28 cellular contexts compared by ENCODE assay signal in the genomic region with DNA sequence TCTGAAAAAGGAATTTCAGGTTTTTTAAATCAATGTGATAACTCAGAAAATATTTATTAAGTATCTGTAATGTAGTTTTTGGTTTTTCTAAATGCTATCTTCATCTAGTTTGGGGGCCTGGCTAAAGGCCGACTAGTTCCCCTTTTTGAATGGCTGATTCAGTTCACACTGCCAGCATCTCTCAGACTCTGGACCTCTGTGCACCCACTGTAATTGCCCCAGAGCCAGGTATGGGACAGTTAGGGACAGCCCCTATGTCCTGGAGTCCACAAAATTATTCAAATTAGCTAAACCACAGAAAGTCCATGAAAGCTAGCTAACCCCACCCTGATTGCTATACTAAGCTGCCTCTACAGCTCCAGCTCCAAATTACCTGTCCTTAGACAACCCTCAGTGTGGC. TPM values are rescaled to one million over a fixed set of nuclear protein-coding genes. Genes with fewer than 3 reads are reported as not detected.
A peak's percentile ranks its signal among the peaks of the same experiment; 100 is the strongest.
DNase-seq lines count a peak whose midpoint lies in the region; ATAC-seq, FAIRE-seq and TF ChIP-seq lines count a peak whose summit lies in the region.
"Had no signal": no experiment of that assay in that cellular context is flagged by ENCODE, and none has a peak within 500 bp of the region (broad histone marks: within the 10 kb centered on the region; RNA-seq: fewer than 3 reads in every experiment).

No MANE protein-coding gene starts in this region.

- CTCF ChIA-PET in GM12878 (lab: Yijun Ruan, JAX), result interaction anchor here (1.5 kb wide), 1 partner anchor 27 kb away, joined by 7 read pairs; no protein-coding TSS in a partner anchor

- H3K9me3 Mint-ChIP-seq in endothelial cell (ENCODE audit: unreplicated experiment), result no peaks in the 10 kb centered on the region

- peak; percentile 45 for ATAC-seq in HG02870 (IDR thresholded peaks at IDR 0.05; ENCODE audit: unreplicated experiment)
- peak; percentile 84 for ATAC-seq in GM12878
- ATAC-seq in GM18502 (IDR thresholded peaks at IDR 0.05; ENCODE audit: poor library complexity, unreplicated experiment), result no peak
- ATAC-seq: K562, Right ventricle myocardium inferior had no signal

- 0% methylated on average over 1 of the region's 1 CpG for WGBS in GM12878 (ENCODE audit: insufficient coverage, insufficient replicate concordance, low lambda C conversion rate, missing lambda C conversion rate)

- FAIRE-seq in GM18507 (lab: Jason Lieb, UNC) (peak; percentile 33), GM12878 (lab: Jason Lieb, UNC) (no peak)
- FAIRE-seq: K562 had no signal

- no peak overlapping the region for H3K9ac ChIP-seq in GM12878 (ENCODE audit: control insufficient read depth, insufficient read depth, low read length)

- TF ChIP-seq CTCF in GM06990 (IDR thresholded peaks at IDR 0.05; ENCODE audit: insufficient read depth, low read length, poor library complexity, severe bottlenecking) (no peak), GM12878 (IDR thresholded peaks at IDR 0.05 in 2 of 3, conservative IDR thresholded peaks at IDR 0.05 in 1 of 3; ENCODE audit: control insufficient read depth in 2 of 3, extremely low read depth in 1 of 3, insufficient read depth in 1 of 3, low read depth in 3 of 3, low read length in 3 of 3) (no peak), endothelial cell (IDR thresholded peaks at IDR 0.05; ENCODE audit: unreplicated experiment) (no peak), uterus (IDR thresholded peaks at IDR 0.05) (no peak)

- no peaks in the 10 kb centered on the region for H4K20me1 ChIP-seq in GM12878 (ENCODE audit: control insufficient read depth, insufficient read depth)

- peak; percentile 7 for DNase-seq in GM06990 (ENCODE audit: extremely low read depth, insufficient read length)
- no peak for DNase-seq in GM18507 (ENCODE audit: extremely low spot score, insufficient read length, low read depth)
- no peak for DNase-seq in GM12878 (ENCODE audit: low read depth, low spot score)
- no peak for DNase-seq in endothelial cell (ENCODE audit: low spot score)
- DNase-seq in EL, result no peak
- DNase-seq in uterus, result no peak
- DNase-seq: 8988T, Calu3, DMS79 treated with DMSO at 0.1 percent for 48 hours, H7, Kasumi-1, MV-4-11, NCI-H1105, NCI-H1436 treated with DMSO at 0.1 percent for 48 hours, NCI-H187 treated with DMSO at 0.1 percent for 48 hours, NCI-H2171 treated with DMSO at 0.1 percent for 48 hours, NCI-H345, NCI-H524, NCI-H748 treated with DMSO at 0.1 percent for 48 hours had no signal

- H3K79me2 ChIP-seq in GM12878 (ENCODE audit: control insufficient read depth, insufficient read depth, low read length), result no peaks in the 10 kb centered on the region

- H3K27me3 Mint-ChIP-seq in endothelial cell (ENCODE audit: unreplicated experiment), result peaks cover 7% of the 10 kb centered on the region

- no peak for TF ChIP-seq EP300 in GM12878 (IDR thresholded peaks at IDR 0.05; ENCODE audit: borderline replicate concordance in 1 of 2, control insufficient read depth in 1 of 2, low read depth in 2 of 2, low read length in 2 of 2)

- SMC1A ChIA-PET in GM12878 (lab: Charles Lee; ENCODE audit: uncharacterized antibody, unreplicated experiment), result interaction anchor here (0.5 kb wide), 1 partner anchor 67 kb away, joined by 3 read pairs; no protein-coding TSS in a partner anchor

- intact Hi-C loops in GM12878 (cut with micrococcal nuclease; ENCODE audit: unreplicated experiment), result no loop called here
- intact Hi-C loops in uterus (cut with DNase I; ENCODE audit: low total_unique reads), result no loop called here

- H3K9me3 ChIP-seq in GM12878 (replicated peaks; ENCODE audit: control insufficient read depth, insufficient read depth, low read length) (no peaks in the 10 kb centered on the region; the same call in 2 of the 3 replicates), uterus (no peaks in the 10 kb centered on the region)
- H3K9me3 ChIP-seq: SJSA1 had no signal

- H3K27ac ChIP-seq in GM12878 (ENCODE audit: control insufficient read depth, insufficient read depth) (no peak overlapping the region), uterus (no peak overlapping the region)
- H3K27ac ChIP-seq: PC-9, SJSA1 had no signal

- H2AFZ ChIP-seq in GM12878 (ENCODE audit: control insufficient read depth, low read depth, low read length), result no peak overlapping the region
- H2AFZ ChIP-seq: PC-9 had no signal

- H3K27me3 ChIP-seq in GM06990 (replicated peaks; ENCODE audit: control insufficient read depth, insufficient read depth, low read length) (no peaks in the 10 kb centered on the region), GM12878 (replicated peaks in 1 of 2; ENCODE audit: control insufficient read depth in 2 of 2, insufficient read depth in 2 of 2, low read length in 1 of 2) (no peaks in the 10 kb centered on the region), uterus (no peaks in the 10 kb centered on the region)
- H3K27me3 ChIP-seq: SJSA1 had no signal

- BruUV-seq in GM12878 (replicated peaks; lab: Mats Ljungman, UMichigan), result no TSS peak

- POLR2A ChIA-PET in GM12878 (lab: Charles Lee), result no interaction called here

- RAD21 ChIA-PET in GM12878 (lab: Charles Lee; ENCODE audit: unreplicated experiment), result no interaction called here

- H3K4me3 Mint-ChIP-seq in endothelial cell (ENCODE audit: unreplicated experiment), result no peak overlapping the region

- no peaks in the 10 kb centered on the region for H3K4me1 Mint-ChIP-seq in endothelial cell (ENCODE audit: unreplicated experiment)

- H3K4me2 ChIP-seq in GM12878 (ENCODE audit: control insufficient read depth, insufficient read depth), result no peak overlapping the region; the same call in 1 of the 2 replicates
- H3K4me2 ChIP-seq: PC-9 had no signal

- H3K4me1 ChIP-seq in GM12878 (ENCODE audit: control insufficient read depth, insufficient read depth, low read length) (no peaks in the 10 kb centered on the region), uterus (no peaks in the 10 kb centered on the region)
- H3K4me1 ChIP-seq: SJSA1 had no signal

- H3K27ac Mint-ChIP-seq in endothelial cell (ENCODE audit: unreplicated experiment), result no peak overlapping the region

- TF ChIP-seq RAD21 in GM12878 (IDR thresholded peaks at IDR 0.05; ENCODE audit: insufficient read depth, low read depth, low read length), result no peak

- H3K4me3 ChIP-seq in GM06990 (replicated peaks; ENCODE audit: low read depth, low read length), result no peak overlapping the region
- no peak overlapping the region for H3K4me3 ChIP-seq in GM12878
- H3K4me3 ChIP-seq in uterus, result no peak overlapping the region
- H3K4me3 ChIP-seq: K562, PC-9, SJSA1 had no signal

- H3K36me3 ChIP-seq in GM06990 (ENCODE audit: control insufficient read depth, insufficient read depth, low read length) (no peaks in the 10 kb centered on the region), GM12878 (ENCODE audit: control insufficient read depth in 2 of 2, insufficient read depth in 2 of 2, low read length in 1 of 2) (no peaks in the 10 kb centered on the region), uterus (no peaks in the 10 kb centered on the region)
- H3K36me3 ChIP-seq: SJSA1 had no signal

- peaks cover 17% of the 10 kb centered on the region for H3K36me3 Mint-ChIP-seq in endothelial cell (ENCODE audit: low read depth, unreplicated experiment)

- TF ChIP-seq POLR2A in GM12878 (IDR thresholded peaks at IDR 0.05; ENCODE audit: low read depth, low read length) (no peak), uterus (IDR thresholded peaks at IDR 0.05) (no peak)

- in situ Hi-C loops in GM12878 (cut with MboI), result no loop called here

TF ChIP-seq in GM12878, 131 proteins besides CTCF, POLR2A, EP300 and RAD21:
- no peak for TF ChIP-seq BHLHE40 (IDR thresholded peaks at IDR 0.05; ENCODE audit: borderline replicate concordance in 1 of 2, low read depth in 2 of 2, low read length in 1 of 2)
- no peak for TF ChIP-seq PML (IDR thresholded peaks at IDR 0.05; ENCODE audit: low read length)
- TF ChIP-seq RUNX3 (IDR thresholded peaks at IDR 0.05; ENCODE audit: low read length), result peak; percentile 27; the same call in 1 of the 2 replicates
- TF ChIP-seq, protein P1, sequence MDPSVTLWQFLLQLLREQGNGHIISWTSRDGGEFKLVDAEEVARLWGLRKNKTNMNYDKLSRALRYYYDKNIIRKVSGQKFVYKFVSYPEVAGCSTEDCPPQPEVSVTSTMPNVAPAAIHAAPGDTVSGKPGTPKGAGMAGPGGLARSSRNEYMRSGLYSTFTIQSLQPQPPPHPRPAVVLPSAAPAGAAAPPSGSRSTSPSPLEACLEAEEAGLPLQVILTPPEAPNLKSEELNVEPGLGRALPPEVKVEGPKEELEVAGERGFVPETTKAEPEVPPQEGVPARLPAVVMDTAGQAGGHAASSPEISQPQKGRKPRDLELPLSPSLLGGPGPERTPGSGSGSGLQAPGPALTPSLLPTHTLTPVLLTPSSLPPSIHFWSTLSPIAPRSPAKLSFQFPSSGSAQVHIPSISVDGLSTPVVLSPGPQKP (IDR thresholded peaks at IDR 0.05; ENCODE audit: low read depth, low read length), result no peak

RNA-seq across cellular contexts. Expression of gene RGS6, which starts 49.1 kb away (rescaled TPM):
- 130 and 147 TPM in 2 replicates for total RNA-seq in GM12878 (2013; cell fraction: nucleolus; rRNA removed)
- 10.0 and 11.0 TPM in 2 replicates for total RNA-seq in GM12878 (2014; rRNA removed)
- 16.8 and 18.1 TPM in 2 replicates for total RNA-seq in GM12878 (2014; rRNA removed; fragmentation: Illumina TruSeq; extraction: Trizol)
- 14.9 and 16.9 TPM in 2 replicates for total RNA-seq in GM12878 (2021)
- polyA plus RNA-seq in GM12878 (2011; ENCODE audit: low read depth), result 2.7 TPM
- polyA plus RNA-seq in GM12878 (2011; rRNA removed), result 8.8 and 13.8 TPM in 2 replicates
- 3.9 and 4.2 TPM in 2 replicates for polyA plus RNA-seq in GM12878 (2011; cell fraction: cytosol; rRNA removed)
- polyA plus RNA-seq in GM12878 (2011; cell fraction: nucleus; rRNA removed), result 17.2 and 20.4 TPM in 2 replicates
- polyA plus RNA-seq in GM12878 (2012), result 3.4 and 4.9 TPM in 2 replicates
- polyA plus RNA-seq in GM12878 (2014; fragmentation: Illumina TruSeq; extraction: Trizol), result 16.4 and 23.7 TPM in 2 replicates
- polyA plus RNA-seq in GM12878 (2014; fragmentation: Nextera tagmentation; extraction: Ambion mirVana), result 1 to 10 TPM; 3.9 to 4.7 TPM
- 10.3 and 13.6 TPM in 2 replicates for polyA plus RNA-seq in GM12878 (2014; rRNA removed)
- polyA plus RNA-seq in GM12878 (2016; fragmentation: Nextera tagmentation; extraction: Ambion mirVana), result 10 to 100 TPM; 11.3 to 13.5 TPM
- polyA minus RNA-seq in GM12878 (2011; rRNA and poly(A)+ RNA removed), result 8.8 and 9.4 TPM in 2 replicates
- polyA minus RNA-seq in GM12878 (2011; cell fraction: cytosol; rRNA and poly(A)+ RNA removed), result 3.0 and 5.3 TPM in 2 replicates
- 19.8 and 25.5 TPM in 2 replicates for polyA minus RNA-seq in GM12878 (2011; cell fraction: nucleus; rRNA and poly(A)+ RNA removed)
- total RNA-seq in endothelial cell (ENCODE audit: unreplicated experiment), result 15.7 TPM
- 1 to 10 TPM in 3 of 4 donors, not detected in 1; 1.0 to 7.4 (median 6.2) TPM for total RNA-seq in uterus
- total RNA-seq: Calu3, K562, M059J, PC-9, RPMI7951, SJSA1 had no signal
- polyA plus RNA-seq: BJ, K562 had no signal
